ENCODE assay signal across 1 cellular context in genomic region chr16:71358464-71359031, GRCh38.
TF ChIP-seq lines count a peak whose summit lies in the region.

CALB2 (plus strand) TSS chr16:71358723; CDS start chr16:71358793, 70 bp downstream.

TF ChIP-seq in H1, 55 proteins besides CTCF, POLR2A, EP300 and RAD21 (continued from another document):
- TF ChIP-seq RFX5 (IDR thresholded peaks at IDR 0.05; ENCODE audit: borderline replicate concordance, low read depth, low read length) (no peak), RNF2 (IDR thresholded peaks at IDR 0.05; ENCODE audit: borderline replicate concordance, low read depth, low read length, missing control alignments, poor library complexity, severe bottlenecking) (no peak), SIRT6 (IDR thresholded peaks at IDR 0.05; ENCODE audit: low read length) (no peak), TBP (IDR thresholded peaks at IDR 0.05; ENCODE audit: low read depth, low read length) (peak; percentile 91), KDM5A (IDR thresholded peaks at IDR 0.05; ENCODE audit: low read length) (no peak), CHD1 (IDR thresholded peaks at IDR 0.05; ENCODE audit: low read depth, low read length) (no peak), GABPA (IDR thresholded peaks at IDR 0.05; ENCODE audit: borderline replicate concordance, insufficient read depth, low read length) (0 out of 2 replicates have a peak, but pooled peaks have one; percentile 64), BACH1 (IDR thresholded peaks at IDR 0.05; ENCODE audit: low read length) (no peak), SIX5 (IDR thresholded peaks at IDR 0.05; ENCODE audit: low read depth, low read length) (no peak), HDAC6 (IDR thresholded peaks at IDR 0.05; ENCODE audit: low read depth, low read length) (no peak), PHF8 (conservative IDR thresholded peaks at IDR 0.05; ENCODE audit: low read depth, low read length) (0 out of 2 replicates have a peak, but pooled peaks have one; percentile 23), CHD2 (IDR thresholded peaks at IDR 0.05; ENCODE audit: low read length) (no peak), CTBP2 (IDR thresholded peaks at IDR 0.05; ENCODE audit: borderline replicate concordance, insufficient read depth, insufficient read length, low read length) (no peak), RXRA (IDR thresholded peaks at IDR 0.05; ENCODE audit: insufficient read depth, low read depth, low read length) (no peak), SIN3A (conservative IDR thresholded peaks at IDR 0.05 in 1 of 2, IDR thresholded peaks at IDR 0.05 in 1 of 2; ENCODE audit: low read depth in 1 of 2, low read length in 2 of 2) (no peak), CBX8 (IDR thresholded peaks at IDR 0.05; ENCODE audit: borderline replicate concordance, low read depth, low read length) (no peak), TAF1 (IDR thresholded peaks at IDR 0.05; ENCODE audit: low read depth, low read length) (peak; percentile 73), NRF1 (IDR thresholded peaks at IDR 0.05; ENCODE audit: low read depth, low read length) (no peak), POLR2AphosphoS5 (IDR thresholded peaks at IDR 0.05; ENCODE audit: low read depth, low read length) (peak; percentile 69; the same call in 1 of the 2 replicates), USF2 (IDR thresholded peaks at IDR 0.05; ENCODE audit: low read length) (no peak), RBBP5 (IDR thresholded peaks at IDR 0.05; ENCODE audit: borderline replicate concordance, low read depth, low read length) (no peak), E2F6 (IDR thresholded peaks at IDR 0.05) (peak; percentile 31; the same call in 1 of the 2 replicates), KDM4A (IDR thresholded peaks at IDR 0.05; ENCODE audit: low read depth, low read length, severe bottlenecking) (peak; percentile 63), JUN (IDR thresholded peaks at IDR 0.05; ENCODE audit: low read depth, low read length) (no peak), KDM1A (IDR thresholded peaks at IDR 0.05; ENCODE audit: borderline replicate concordance, low read length) (no peak), SAP30 (IDR thresholded peaks at IDR 0.05; ENCODE audit: insufficient read depth, insufficient replicate concordance, low read length) (no peak), MAFK (IDR thresholded peaks at IDR 0.05; ENCODE audit: low read depth, low read length) (no peak), CBX5 (IDR thresholded peaks at IDR 0.05; ENCODE audit: low read depth, low read length) (no peak), SP2 (IDR thresholded peaks at IDR 0.05; ENCODE audit: low read length) (no peak), GTF2F1 (IDR thresholded peaks at IDR 0.05; ENCODE audit: borderline replicate concordance, low read depth, low read length) (no peak), CEBPB (IDR thresholded peaks at IDR 0.05; ENCODE audit: low read depth, low read length) (no peak), SUZ12 (IDR thresholded peaks at IDR 0.05; ENCODE audit: low read length) (no peak), TAF7 (optimal IDR thresholded peaks at IDR 0.05; ENCODE audit: borderline replicate concordance, low read depth, low read length) (peak; percentile 50), CHD7 (IDR thresholded peaks at IDR 0.05; ENCODE audit: insufficient replicate concordance, low read length) (no peak), ZNF274 (IDR thresholded peaks at IDR 0.05; ENCODE audit: borderline replicate concordance, extremely low read depth, low read length) (no peak), BCL11A (IDR thresholded peaks at IDR 0.05; ENCODE audit: low read depth in 2 of 2, low read length in 2 of 2) (no peak), SP4 (IDR thresholded peaks at IDR 0.05; ENCODE audit: low read length) (no peak), SP1 (IDR thresholded peaks at IDR 0.05; ENCODE audit: low read depth, low read length) (no peak)
